Comparison of ENCODE assay signal across 1 cellular context in genomic region chr20:44738779-44739477, GRCh38.
TF ChIP-seq lines count a peak whose summit lies in the region.

No MANE protein-coding gene starts in this region.

TF ChIP-seq in HepG2, 621 proteins besides CTCF, POLR2A, EP300 and RAD21 (continued from another document):
- TF ChIP-seq KLF11 (CRISPR knock-in tag; IDR thresholded peaks at IDR 0.05) (no peak), POLR2G (IDR thresholded peaks at IDR 0.05; ENCODE audit: low read depth, low read length) (no peak), KAT2B (IDR thresholded peaks at IDR 0.05; ENCODE audit: borderline replicate concordance, low read depth, low read length) (no peak), TBL1XR1 (IDR thresholded peaks at IDR 0.05; ENCODE audit: borderline replicate concordance, low read length, partially characterized antibody) (peak; percentile 25), THAP11 (CRISPR knock-in tag; IDR thresholded peaks at IDR 0.05) (peak; percentile 99), KLF12 (CRISPR knock-in tag; IDR thresholded peaks at IDR 0.05; ENCODE audit: borderline replicate concordance) (no peak), ZFP1 (CRISPR knock-in tag; IDR thresholded peaks at IDR 0.05) (no peak), TEAD3 (CRISPR knock-in tag; optimal IDR thresholded peaks at IDR 0.05; ENCODE audit: borderline replicate concordance) (peak; percentile 78), GMEB2 (CRISPR knock-in tag; IDR thresholded peaks at IDR 0.05; ENCODE audit: low read depth) (no peak), ZMYM4 (CRISPR knock-in tag; IDR thresholded peaks at IDR 0.05) (no peak), ZNF841 (CRISPR knock-in tag; IDR thresholded peaks at IDR 0.05; ENCODE audit: borderline replicate concordance) (no peak), NFYC (CRISPR knock-in tag; IDR thresholded peaks at IDR 0.05) (peak; percentile 93), ZBTB14 (CRISPR knock-in tag; IDR thresholded peaks at IDR 0.05) (no peak), ZNF331 (CRISPR knock-in tag; IDR thresholded peaks at IDR 0.05) (no peak), ELF1 (CRISPR knock-in tag; IDR thresholded peaks at IDR 0.05) (peak; percentile 75; the same call in 1 of the 2 replicates), CREM (IDR thresholded peaks at IDR 0.05) (peak; percentile 57; the same call in 1 of the 2 replicates), CREM (CRISPR knock-in tag; IDR thresholded peaks at IDR 0.05) (no peak), PPARG (CRISPR knock-in tag; conservative IDR thresholded peaks at IDR 0.05) (no peak), GABPB1 (CRISPR knock-in tag; IDR thresholded peaks at IDR 0.05) (peak; percentile 76), ZFP36L1 (CRISPR knock-in tag; IDR thresholded peaks at IDR 0.05) (no peak), GABPA (IDR thresholded peaks at IDR 0.05; ENCODE audit: low read depth, low read length) (peak; percentile 34), GABPA (CRISPR knock-in tag; IDR thresholded peaks at IDR 0.05; ENCODE audit: low read depth) (peak; percentile 80), TAF15 (IDR thresholded peaks at IDR 0.05; ENCODE audit: low read depth, low read length, poor library complexity, severe bottlenecking) (no peak), CEBPG (CRISPR knock-in tag; IDR thresholded peaks at IDR 0.05) (no peak), XRCC5 (optimal IDR thresholded peaks at IDR 0.05; ENCODE audit: low read length) (no peak), ZBTB26 (CRISPR knock-in tag; IDR thresholded peaks at IDR 0.05; ENCODE audit: borderline replicate concordance) (0 out of 2 replicates have a peak, but pooled peaks have one; percentile 32), CBX1 (IDR thresholded peaks at IDR 0.05; ENCODE audit: low read depth) (no peak), TCF7 (IDR thresholded peaks at IDR 0.05; ENCODE audit: low read depth) (no peak), RBM22 (optimal IDR thresholded peaks at IDR 0.05; ENCODE audit: low read length) (no peak), ZNF101 (CRISPR knock-in tag; IDR thresholded peaks at IDR 0.05; ENCODE audit: borderline replicate concordance, low read depth) (no peak), HCFC1 (IDR thresholded peaks at IDR 0.05; ENCODE audit: low read depth, low read length) (peak; percentile 82), ZBTB1 (CRISPR knock-in tag; IDR thresholded peaks at IDR 0.05; ENCODE audit: borderline replicate concordance) (no peak), EHMT2 (IDR thresholded peaks at IDR 0.05; ENCODE audit: borderline replicate concordance, low read depth, low read length) (no peak), KLF6 (CRISPR knock-in tag; IDR thresholded peaks at IDR 0.05) (no peak), CCDC6 (CRISPR knock-in tag; IDR thresholded peaks at IDR 0.05) (no peak), ETV5 (CRISPR knock-in tag; IDR thresholded peaks at IDR 0.05; ENCODE audit: borderline replicate concordance) (0 out of 2 replicates have a peak, but pooled peaks have one; percentile 22), GPN1 (CRISPR knock-in tag; IDR thresholded peaks at IDR 0.05; ENCODE audit: borderline replicate concordance) (no peak), ZNF296 (CRISPR knock-in tag; conservative IDR thresholded peaks at IDR 0.05) (no peak), ZNF232 (CRISPR knock-in tag; IDR thresholded peaks at IDR 0.05; ENCODE audit: borderline replicate concordance) (no peak), HNF4A (CRISPR knock-in tag; IDR thresholded peaks at IDR 0.05) (0 out of 2 replicates have a peak, but pooled peaks have one; percentile 4), MLXIP (CRISPR knock-in tag; IDR thresholded peaks at IDR 0.05; ENCODE audit: borderline replicate concordance) (no peak), GRHL1 (CRISPR knock-in tag; conservative IDR thresholded peaks at IDR 0.05) (no peak), CSRNP2 (CRISPR knock-in tag; conservative IDR thresholded peaks at IDR 0.05; ENCODE audit: low read depth) (no peak), ZNF501 (CRISPR knock-in tag; IDR thresholded peaks at IDR 0.05) (no peak), RAD51 (IDR thresholded peaks at IDR 0.05; ENCODE audit: borderline replicate concordance) (peak; percentile 42; the same call in 1 of the 2 replicates), MBD4 (IDR thresholded peaks at IDR 0.05; ENCODE audit: borderline replicate concordance, low read length) (no peak)
